Comparison of ENCODE assay signal across 11 cellular contexts in the genomic region with DNA sequence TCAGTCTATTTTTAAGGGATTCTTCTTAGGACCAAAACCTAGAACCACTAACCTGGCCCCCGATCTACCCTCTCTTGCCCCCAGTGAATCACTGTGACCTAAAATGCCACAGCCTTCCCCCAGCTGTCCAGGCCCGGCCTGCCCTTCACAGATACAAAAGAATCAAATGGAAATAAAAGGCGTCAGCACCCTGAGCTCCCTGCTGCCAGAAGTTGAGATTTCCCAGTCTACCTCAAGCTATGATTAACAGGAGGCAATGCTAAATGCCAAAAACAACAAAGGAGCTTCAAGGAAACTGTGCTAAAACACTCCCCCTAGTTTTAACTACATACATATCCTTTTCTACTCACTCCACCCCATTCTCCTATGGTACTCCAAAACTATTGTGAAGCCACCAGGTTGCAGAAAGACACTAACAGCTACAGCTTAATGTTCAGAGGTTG.
A peak's percentile ranks its signal among the peaks of the same experiment; 100 is the strongest.
DNase-seq lines count a peak whose midpoint lies in the region; ATAC-seq lines count a peak whose summit lies in the region.
"Had no signal": no experiment of that assay in that cellular context is flagged by ENCODE, and none has a peak within 500 bp of the region (broad histone marks: within the 10 kb centered on the region; RNA-seq: fewer than 3 reads in every experiment).

No MANE protein-coding gene starts in this region.

- H3K4me1 ChIP-seq in adipocyte (ENCODE audit: control insufficient read depth, insufficient read depth, low read length): peaks cover 8% of the 10 kb centered on the region
- H3K4me1 ChIP-seq in right cardiac atrium (ENCODE audit: control insufficient read depth, insufficient read depth, low read length): peaks cover 3% of the 10 kb centered on the region
- no peaks in the 10 kb centered on the region for H3K4me1 ChIP-seq in Karpas-422 (ENCODE audit: low read length)

- peak; percentile 89 to 95 for ATAC-seq in right cardiac atrium
- ATAC-seq in HG03135 (IDR thresholded peaks at IDR 0.05; ENCODE audit: unreplicated experiment): no peak
- ATAC-seq in GM21367 (IDR thresholded peaks at IDR 0.05; ENCODE audit: unreplicated experiment): no peak
- ATAC-seq: T-helper 17 cell had no signal

- H4K20me1 ChIP-seq in Karpas-422 (ENCODE audit: insufficient read depth, low read depth, low read length): no peaks in the 10 kb centered on the region

- no peak overlapping the region for H2AFZ ChIP-seq in Karpas-422 (ENCODE audit: low read length)

- 34% methylated on average over 3 of the region's 3 CpGs for WGBS in right cardiac atrium

- no peaks in the 10 kb centered on the region for H3K9me2 ChIP-seq in Karpas-422 (replicated peaks; ENCODE audit: insufficient read depth, low read length)

- peak; percentile 42 for DNase-seq in ELR (ENCODE audit: low read depth)
- DNase-seq in adipocyte (ENCODE audit: low read depth): peak; percentile 64
- peak; percentile 52 to 67 (median 53) for DNase-seq in right cardiac atrium
- DNase-seq in renal cortical epithelial cell (ENCODE audit: low read depth): peak; percentile 94
- no peak for DNase-seq in NCI-H1694 treated with DMSO at 0.1 percent for 48 hours (lab: John Stamatoyannopoulos, UW)
- DNase-seq in Karpas-422: no peak
- DNase-seq: DMS153, NCI-H2081 treated with DMSO at 0.1 percent for 48 hours, T-helper 17 cell had no signal

- intact Hi-C loops in right cardiac atrium (cut with DNase I): no loop called here

- no peaks in the 10 kb centered on the region for H3K79me2 ChIP-seq in Karpas-422 (ENCODE audit: low read length)

- H3K4me3 ChIP-seq in adipocyte (ENCODE audit: low read length): no peak overlapping the region
- no peak overlapping the region for H3K4me3 ChIP-seq in right cardiac atrium (ENCODE audit: low read length)
- no peak overlapping the region for H3K4me3 ChIP-seq in Karpas-422 (ENCODE audit: low read length)

- H3K9me3 ChIP-seq in adipocyte (ENCODE audit: control insufficient read depth, low read length): no peaks in the 10 kb centered on the region
- no peaks in the 10 kb centered on the region for H3K9me3 ChIP-seq in right cardiac atrium (ENCODE audit: control insufficient read depth, low read length)
- H3K9me3 ChIP-seq in Karpas-422 (ENCODE audit: low read length): no peaks in the 10 kb centered on the region

- H3K9ac ChIP-seq in adipocyte (ENCODE audit: low read length) (no peak overlapping the region), Karpas-422 (ENCODE audit: low read length) (no peak overlapping the region)

- no peak overlapping the region for H3K4me2 ChIP-seq in Karpas-422 (ENCODE audit: low read depth, low read length, poor library complexity, severe bottlenecking)

- H3K36me3 ChIP-seq in adipocyte (ENCODE audit: control insufficient read depth, insufficient read depth, low read length, severe bottlenecking): no peaks in the 10 kb centered on the region
- no peaks in the 10 kb centered on the region for H3K36me3 ChIP-seq in Karpas-422 (ENCODE audit: insufficient read depth, low read length)

- H3K27me3 ChIP-seq in adipocyte (replicated peaks; ENCODE audit: control insufficient read depth, insufficient read depth, low read length) (no peaks in the 10 kb centered on the region), right cardiac atrium (ENCODE audit: control insufficient read depth, insufficient read depth) (no peaks in the 10 kb centered on the region), Karpas-422 (ENCODE audit: low read length) (no peaks in the 10 kb centered on the region)

- peak overlapping the region; percentile 36 for H3K27ac ChIP-seq in right cardiac atrium (ENCODE audit: low read length)
- H3K27ac ChIP-seq in Karpas-422 (ENCODE audit: low read length): no peak overlapping the region

Comparison
In these comparisons a context has a peak if more than half of its experiments do, and no peak if none do; other contexts are left out.
1. DNase-seq: peak in ELR (single experiment), adipocyte (single experiment), right cardiac atrium (3 of 3) and renal cortical epithelial cell (single experiment); none in NCI-H1694 treated with DMSO at 0.1 percent for 48 hours (single experiment) and Karpas-422 (single experiment).
2. ATAC-seq: peak in right cardiac atrium (2 of 2); none in HG03135 (single experiment) and GM21367 (single experiment).